Comparison of ENCODE assay signal across 16 cellular contexts in the genomic region with DNA sequence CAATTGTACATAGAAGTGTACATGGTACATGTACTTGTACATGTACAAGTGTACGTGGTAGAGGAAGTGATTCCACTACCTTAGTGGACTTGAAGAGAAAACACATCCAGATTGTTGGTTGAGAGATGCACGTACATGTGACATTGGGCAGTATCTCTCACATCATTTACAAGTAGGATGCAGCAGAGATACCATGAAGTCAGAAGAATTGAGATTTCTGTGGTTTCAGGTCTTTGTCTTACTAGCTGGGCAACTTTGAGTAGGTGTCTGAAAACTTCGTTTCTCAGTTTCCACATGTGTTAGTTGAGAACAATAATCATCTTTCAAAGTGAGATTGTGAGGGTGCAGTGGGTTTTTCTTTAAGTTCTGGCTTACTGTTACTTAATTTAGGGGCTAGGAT. TPM values are rescaled to one million over a fixed set of nuclear protein-coding genes. Genes with fewer than 3 reads are reported as not detected.
DNase-seq lines count a peak whose midpoint lies in the region; ATAC-seq, FAIRE-seq and TF ChIP-seq lines count a peak whose summit lies in the region.
"Had no signal": no experiment of that assay in that cellular context is flagged by ENCODE, and none has a peak within 500 bp of the region (broad histone marks: within the 10 kb centered on the region; RNA-seq: fewer than 3 reads in every experiment).

No MANE protein-coding gene starts in this region.

- 22% methylated on average over 3 of the region's 3 CpGs for WGBS in GM12878 (ENCODE audit: insufficient coverage, insufficient replicate concordance, low lambda C conversion rate, missing lambda C conversion rate)

- H3K79me2 ChIP-seq in GM12878 (ENCODE audit: control insufficient read depth, insufficient read depth, low read length) = no peaks in the 10 kb centered on the region

- peaks cover 4% of the 10 kb centered on the region for H3K27me3 Mint-ChIP-seq in activated CD8-positive, alpha-beta T cell treated with anti-CD3 and anti-CD28 coated beads for 36 hours
- H3K27me3 Mint-ChIP-seq in activated CD8-positive, alpha-beta T cell treated with anti-CD3 and anti-CD28 coated beads, Interleukin-2, amount 10 ng/mL, durations not matched to agents 7 days and 5 days (ENCODE audit: low read depth) = no peaks in the 10 kb centered on the region

- peak; percentile 67 to 86; a peak in 3 of 4 replicates for TF ChIP-seq EP300 in GM12878 (IDR thresholded peaks at IDR 0.05; ENCODE audit: borderline replicate concordance in 1 of 2, control insufficient read depth in 1 of 2, low read depth in 2 of 2, low read length in 2 of 2)

- no peaks in the 10 kb centered on the region for H4K20me1 ChIP-seq in GM12878 (ENCODE audit: control insufficient read depth, insufficient read depth)

- TF ChIP-seq POLR2A in GM12878 (IDR thresholded peaks at IDR 0.05; ENCODE audit: low read depth, low read length) (no peak), vagina (IDR thresholded peaks at IDR 0.05) (no peak)

- FAIRE-seq in GM12878 (lab: Jason Lieb, UNC) = peak; percentile 85
- FAIRE-seq: A549 had no signal

- intact Hi-C loops in activated CD8-positive, alpha-beta T cell treated with anti-CD3 and anti-CD28 coated beads for 36 hours (cut with micrococcal nuclease) = loop anchor here (5.0 to 10.0 kb wide), 2 partner anchors 112 to 180 kb away; partner anchors contain the start of gene CFAP69
- intact Hi-C loops in GM12878 (cut with micrococcal nuclease; ENCODE audit: unreplicated experiment) (loop anchor here (5.0 kb wide), 1 partner anchor 802 kb away; no protein-coding TSS in a partner anchor), vagina (cut with DNase I) (no loop called here)

- no peak overlapping the region for H3K4me3 Mint-ChIP-seq in activated CD8-positive, alpha-beta T cell treated with anti-CD3 and anti-CD28 coated beads for 36 hours
- H3K4me3 Mint-ChIP-seq in activated CD8-positive, alpha-beta T cell treated with anti-CD3 and anti-CD28 coated beads, Interleukin-2, amount 10 ng/mL, durations not matched to agents 7 days and 5 days = no peak overlapping the region

- no peaks in the 10 kb centered on the region for H3K36me3 ChIP-seq in GM12878 (ENCODE audit: control insufficient read depth in 2 of 2, insufficient read depth in 2 of 2, low read length in 1 of 2)
- H3K36me3 ChIP-seq in vagina = no peaks in the 10 kb centered on the region

- no peak overlapping the region for H2AFZ ChIP-seq in GM12878 (ENCODE audit: control insufficient read depth, low read depth, low read length)

- peaks cover 10% of the 10 kb centered on the region for H3K4me1 ChIP-seq in GM12878 (ENCODE audit: control insufficient read depth, insufficient read depth, low read length)
- no peaks in the 10 kb centered on the region for H3K4me1 ChIP-seq in vagina

- H3K27ac Mint-ChIP-seq in activated CD8-positive, alpha-beta T cell treated with anti-CD3 and anti-CD28 coated beads for 36 hours = peak overlapping the region; percentile 74
- no peak overlapping the region for H3K27ac Mint-ChIP-seq in activated CD8-positive, alpha-beta T cell treated with anti-CD3 and anti-CD28 coated beads, Interleukin-2, amount 10 ng/mL, durations not matched to agents 7 days and 5 days

- H3K4me1 Mint-ChIP-seq in activated CD8-positive, alpha-beta T cell treated with anti-CD3 and anti-CD28 coated beads for 36 hours (ENCODE audit: low read depth) = peaks cover 15% of the 10 kb centered on the region
- peaks cover 8% of the 10 kb centered on the region for H3K4me1 Mint-ChIP-seq in activated CD8-positive, alpha-beta T cell treated with anti-CD3 and anti-CD28 coated beads, Interleukin-2, amount 10 ng/mL, durations not matched to agents 7 days and 5 days (ENCODE audit: low read depth)

- H3K27ac ChIP-seq in GM12878 (ENCODE audit: control insufficient read depth, insufficient read depth) (no peak overlapping the region), vagina (no peak overlapping the region)
- H3K27ac ChIP-seq: A549 had no signal

- no peak overlapping the region for H3K9ac ChIP-seq in GM12878 (ENCODE audit: control insufficient read depth, insufficient read depth, low read length)

- H3K36me3 Mint-ChIP-seq in activated CD8-positive, alpha-beta T cell treated with anti-CD3 and anti-CD28 coated beads for 36 hours (ENCODE audit: low read depth) = no peaks in the 10 kb centered on the region
- H3K36me3 Mint-ChIP-seq in activated CD8-positive, alpha-beta T cell treated with anti-CD3 and anti-CD28 coated beads, Interleukin-2, amount 10 ng/mL, durations not matched to agents 7 days and 5 days (ENCODE audit: low read depth) = no peaks in the 10 kb centered on the region

- CTCF ChIA-PET in activated CD8-positive, alpha-beta T cell treated with anti-CD3 and anti-CD28 coated beads for 36 hours (lab: Charles Lee) = interaction anchor here (1.2 kb wide), 1 partner anchor 13 kb away, joined by 3 read pairs; no protein-coding TSS in a partner anchor
- CTCF ChIA-PET in activated CD8-positive, alpha-beta T cell treated with anti-CD3 and anti-CD28 coated beads, Interleukin-2, amount 10 ng/mL, durations not matched to agents 7 days and 5 days (lab: Charles Lee) = interaction anchor here (1.0 kb wide), 1 partner anchor 270 kb away, joined by 3 read pairs; the partner anchor contains the start of gene STEAP1
- CTCF ChIA-PET in GM12878 (lab: Yijun Ruan, JAX) = interaction anchor here (1.0 to 8.2 kb wide), 2 partner anchors 112 to 161 kb away, joined by 4 to 50 read pairs; no protein-coding TSS in a partner anchor

- H3K4me3 ChIP-seq in GM12878 = no peak overlapping the region
- no peak overlapping the region for H3K4me3 ChIP-seq in vagina
- H3K4me3 ChIP-seq: A549 had no signal

- ATAC-seq in activated CD8-positive, alpha-beta T cell treated with anti-CD3 and anti-CD28 coated beads for 36 hours = peak; percentile 88
- no peak for ATAC-seq in activated CD8-positive, alpha-beta T cell treated with anti-CD3 and anti-CD28 coated beads, Interleukin-2, amount 10 ng/mL, durations not matched to agents 7 days and 5 days
- ATAC-seq in GM21528 (IDR thresholded peaks at IDR 0.05; ENCODE audit: low FRiP score, unreplicated experiment) (peak; percentile 92), HG03135 (IDR thresholded peaks at IDR 0.05; ENCODE audit: unreplicated experiment) (peak; percentile 60), GM12878 (peak; percentile 94)

- DNase-seq in activated CD8-positive, alpha-beta T cell treated with anti-CD3 and anti-CD28 coated beads for 36 hours = no peak
- DNase-seq in activated CD8-positive, alpha-beta T cell treated with anti-CD3 and anti-CD28 coated beads, Interleukin-2, amount 10 ng/mL, durations not matched to agents 7 days and 5 days = no peak
- DNase-seq in GM12878 (ENCODE audit: low read depth, low spot score) (peak; percentile 53), HuH-7 (ENCODE audit: low spot score) (no peak), NOMO-1 treated with dmso at 0.1 percent for 144 hours (lab: John Stamatoyannopoulos, UW; ENCODE audit: unreplicated experiment) (no peak), vagina (ENCODE audit: extremely low spot score in 2 of 2) (no peak)
- DNase-seq: activated CD4-positive, alpha-beta T cell treated with anti-CD3 and anti-CD28 coated beads, Interleukin-2, amount 50 U/mL, for 1 hour; NCI-H2081; SHP77 had no signal

- no peaks in the 10 kb centered on the region for H3K9me3 ChIP-seq in GM12878 (replicated peaks; ENCODE audit: control insufficient read depth, insufficient read depth, low read length)
- H3K9me3 ChIP-seq in vagina = no peaks in the 10 kb centered on the region

- TF ChIP-seq RAD21 in GM12878 (IDR thresholded peaks at IDR 0.05; ENCODE audit: insufficient read depth, low read depth, low read length) = no peak

- POLR2A ChIA-PET in activated CD8-positive, alpha-beta T cell treated with anti-CD3 and anti-CD28 coated beads for 36 hours (lab: Charles Lee) = no interaction called here
- POLR2A ChIA-PET in activated CD8-positive, alpha-beta T cell treated with anti-CD3 and anti-CD28 coated beads, Interleukin-2, amount 10 ng/mL, durations not matched to agents 7 days and 5 days (lab: Charles Lee) = no interaction called here
- POLR2A ChIA-PET in GM12878 (lab: Charles Lee) = no interaction called here

- no peaks in the 10 kb centered on the region for H3K9me3 Mint-ChIP-seq in activated CD8-positive, alpha-beta T cell treated with anti-CD3 and anti-CD28 coated beads for 36 hours
- H3K9me3 Mint-ChIP-seq in activated CD8-positive, alpha-beta T cell treated with anti-CD3 and anti-CD28 coated beads, Interleukin-2, amount 10 ng/mL, durations not matched to agents 7 days and 5 days (ENCODE audit: insufficient read depth) = no peaks in the 10 kb centered on the region

- in situ Hi-C loops in GM12878 (cut with MboI) = no loop called here

- RAD21 ChIA-PET in GM12878 (lab: Charles Lee; ENCODE audit: unreplicated experiment) = interaction anchor here (0.8 to 1.6 kb wide), 3 partner anchors 112 to 184 kb away, joined by 3 read pairs; no protein-coding TSS in a partner anchor

- H3K27me3 ChIP-seq in GM12878 (replicated peaks in 1 of 2; ENCODE audit: control insufficient read depth in 2 of 2, insufficient read depth in 2 of 2, low read length in 1 of 2) = no peaks in the 10 kb centered on the region
- no peaks in the 10 kb centered on the region for H3K27me3 ChIP-seq in vagina

- no TSS peak for BruUV-seq in GM12878 (replicated peaks; lab: Mats Ljungman, UMichigan)

- SMC1A ChIA-PET in GM12878 (lab: Charles Lee; ENCODE audit: uncharacterized antibody, unreplicated experiment) = interaction anchor here (0.9 to 1.5 kb wide), 4 partner anchors 9 to 112 kb away, joined by 3 read pairs; no protein-coding TSS in a partner anchor

- H3K4me2 ChIP-seq in GM12878 (ENCODE audit: control insufficient read depth, insufficient read depth) = 0 out of 2 replicates have a peak overlapping the region, but pooled peaks have one; percentile 4

- no peak for TF ChIP-seq CTCF in activated CD8-positive, alpha-beta T cell treated with anti-CD3 and anti-CD28 coated beads for 36 hours (IDR thresholded peaks at IDR 0.05)
- no peak for TF ChIP-seq CTCF in GM12878 (IDR thresholded peaks at IDR 0.05 in 2 of 3, conservative IDR thresholded peaks at IDR 0.05 in 1 of 3; ENCODE audit: control insufficient read depth in 2 of 3, extremely low read depth in 1 of 3, insufficient read depth in 1 of 3, low read depth in 3 of 3, low read length in 3 of 3)
- TF ChIP-seq CTCF in vagina (IDR thresholded peaks at IDR 0.05) = no peak

RNA-seq across cellular contexts. Expression of gene CLDN12, which starts 21.5 kb away (rescaled TPM):
- 1 to 10 TPM; 3.9 to 4.3 TPM for total RNA-seq in activated CD8-positive, alpha-beta T cell treated with anti-CD3 and anti-CD28 coated beads for 36 hours
- 1 to 10 TPM; 1.7 to 2.6 TPM for total RNA-seq in activated CD8-positive, alpha-beta T cell treated with anti-CD3 and anti-CD28 coated beads, Interleukin-2, amount 10 ng/mL, durations not matched to agents 7 days and 5 days
- total RNA-seq in GM12878 (2013; cell fraction: nucleolus; rRNA removed) = 96.7 and 103 TPM in 2 replicates
- total RNA-seq in GM12878 (2014; rRNA removed) (7.0 and 10.4 TPM in 2 replicates), GM12878 (2014; rRNA removed; fragmentation: Illumina TruSeq; extraction: Trizol) (5.8 and 6.4 TPM in 2 replicates), GM12878 (2021) (6.0 and 6.5 TPM in 2 replicates), vagina (21.4 TPM)
- 1.4 TPM for polyA plus RNA-seq in GM12878 (2011; ENCODE audit: low read depth)
- polyA plus RNA-seq in GM12878 (2011; rRNA removed) (38.9 and 41.1 TPM in 2 replicates), GM12878 (2014; fragmentation: Illumina TruSeq; extraction: Trizol) (6.2 and 6.7 TPM in 2 replicates), GM12878 (2014; fragmentation: Nextera tagmentation; extraction: Ambion mirVana) (1 to 10 TPM; 3.1 to 5.6 TPM), GM12878 (2014; rRNA removed) (5.6 and 7.1 TPM in 2 replicates), GM12878 (2016; fragmentation: Nextera tagmentation; extraction: Ambion mirVana) (1 to 10 TPM; 7.0 to 7.4 TPM)
- polyA plus RNA-seq in GM12878 (2011; cell fraction: cytosol; rRNA removed) = 36.3 and 43.2 TPM in 2 replicates
- polyA plus RNA-seq in GM12878 (2011; cell fraction: nucleus; rRNA removed) = 30.3 and 51.4 TPM in 2 replicates
- 2.5 and 6.7 TPM in 2 replicates for polyA plus RNA-seq in GM12878 (2012)
- polyA minus RNA-seq in GM12878 (2011; rRNA and poly(A)+ RNA removed) = 83.7 and 88.9 TPM in 2 replicates
- 9.2 and 15.7 TPM in 2 replicates for polyA minus RNA-seq in GM12878 (2011; cell fraction: cytosol; rRNA and poly(A)+ RNA removed)
- polyA minus RNA-seq in GM12878 (2011; cell fraction: nucleus; rRNA and poly(A)+ RNA removed) = 29.3 and 42.8 TPM in 2 replicates

RNA-seq across cellular contexts. Expression of gene PTTG1IP2, which starts 44.7 kb away (rescaled TPM):
- total RNA-seq in activated CD8-positive, alpha-beta T cell treated with anti-CD3 and anti-CD28 coated beads for 36 hours = not detected
- not detected for total RNA-seq in activated CD8-positive, alpha-beta T cell treated with anti-CD3 and anti-CD28 coated beads, Interleukin-2, amount 10 ng/mL, durations not matched to agents 7 days and 5 days
- total RNA-seq in GM12878 (2013; cell fraction: nucleolus; rRNA removed) = not detected in 2 replicates
- total RNA-seq in GM12878 (2014; rRNA removed) (not detected in 2 replicates), GM12878 (2014; rRNA removed; fragmentation: Illumina TruSeq; extraction: Trizol) (not detected in 2 replicates), GM12878 (2021) (not detected in 2 replicates), vagina (not detected)
- polyA plus RNA-seq in GM12878 (2011; ENCODE audit: low read depth) = not detected
- polyA plus RNA-seq in GM12878 (2011; rRNA removed) (not detected in 2 replicates), GM12878 (2014; fragmentation: Illumina TruSeq; extraction: Trizol) (not detected in 2 replicates), GM12878 (2014; fragmentation: Nextera tagmentation; extraction: Ambion mirVana) (not detected), GM12878 (2014; rRNA removed) (not detected in 2 replicates), GM12878 (2016; fragmentation: Nextera tagmentation; extraction: Ambion mirVana) (not detected)
- not detected in 2 replicates for polyA plus RNA-seq in GM12878 (2011; cell fraction: cytosol; rRNA removed)
- not detected in 2 replicates for polyA plus RNA-seq in GM12878 (2011; cell fraction: nucleus; rRNA removed)
- not detected in 2 replicates for polyA plus RNA-seq in GM12878 (2012)
- not detected in 2 replicates for polyA minus RNA-seq in GM12878 (2011; rRNA and poly(A)+ RNA removed)
- not detected in 2 replicates for polyA minus RNA-seq in GM12878 (2011; cell fraction: cytosol; rRNA and poly(A)+ RNA removed)
- polyA minus RNA-seq in GM12878 (2011; cell fraction: nucleus; rRNA and poly(A)+ RNA removed) = not detected in 2 replicates
- total RNA-seq: HT1080, kidney epithelial cell, osteocyte, ureter had no signal
- polyA plus RNA-seq: A549 had no signal
